Comparison of ENCODE assay signal across 23 cellular contexts in the genomic region with DNA sequence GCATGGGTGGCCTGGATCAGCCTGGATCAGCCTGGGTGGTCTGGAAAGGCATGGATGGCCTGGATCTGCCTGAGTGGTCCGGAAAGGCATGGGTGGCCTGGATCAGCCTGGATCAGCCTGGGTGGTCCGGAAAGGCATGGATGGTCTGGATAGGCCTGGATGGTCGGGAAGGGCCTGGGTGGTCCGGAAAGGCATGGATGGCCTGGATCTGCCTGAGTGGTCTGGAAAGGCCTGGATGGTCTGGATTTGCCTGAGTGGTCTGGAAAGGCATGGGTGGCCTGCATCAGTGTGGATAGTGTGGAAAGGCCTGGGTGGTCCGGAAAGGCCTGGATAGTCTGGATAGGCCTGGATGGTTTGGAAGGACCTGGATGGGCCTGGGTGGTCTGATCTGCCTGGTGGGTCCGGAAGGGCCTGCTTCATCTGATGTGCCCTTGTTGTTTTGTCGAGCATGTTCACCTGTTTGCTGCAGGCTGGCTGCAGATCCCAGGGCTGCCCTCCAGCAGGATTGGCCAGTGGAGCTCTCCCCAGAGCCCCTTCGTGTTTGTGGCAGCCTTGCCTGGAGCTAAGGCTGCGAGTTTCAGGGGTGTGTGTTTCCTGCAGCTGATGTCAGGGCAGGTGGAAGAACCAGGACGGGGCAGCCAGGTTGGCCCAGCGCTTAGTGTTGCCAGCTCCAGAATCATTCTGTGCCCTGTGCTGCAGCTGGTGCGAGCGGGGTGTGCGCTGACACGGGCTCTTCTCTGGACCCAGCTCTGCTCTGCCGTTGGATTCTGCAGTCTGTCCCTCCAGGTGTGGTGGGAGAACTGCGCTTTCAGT. TPM values are rescaled to one million over a fixed set of nuclear protein-coding genes. Genes with fewer than 3 reads are reported as not detected.
"Had no signal": no experiment of that assay in that cellular context is flagged by ENCODE, and none has a peak within 500 bp of the region (broad histone marks: within the 10 kb centered on the region; RNA-seq: fewer than 3 reads in every experiment).

No MANE protein-coding gene starts in this region.

- H3K27ac Mint-ChIP-seq: activated naive CD4-positive, alpha-beta T cell treated with anti-CD3 and anti-CD28 coated beads, Interleukin-2, amount 50 U/mL, for 24 hours; T-helper 1 cell treated with Interleukin-12 subunit alpha and Interleukin-12 subunit beta and Interleukin-4 antibody, amounts not matched to agents 30 μg/mL and 1 μg/mL, for 36 hours; WTC11 had no signal

- H3K4me1 ChIP-seq: adrenal gland, ascending aorta, gastroesophageal sphincter, upper lobe of right lung had no signal

- DNase-seq: activated CD4-positive, alpha-beta T cell treated with anti-CD3 and anti-CD28 coated beads, Interleukin-2, amount 50 U/mL, for 48 hours; activated gamma-delta T cell treated with Interleukin-2 at 50 U/mL for 16 hours; activated T-cell treated with anti-CD3 and anti-CD28 coated beads for 4 hours; adrenal gland; islet precursor cell; left colon; naive B cell; retina; stimulated activated CD4-positive, alpha-beta T cell treated with anti-CD3 and anti-CD28 coated beads, Interleukin-4, amount 100 ng/mL, for 24 hours; stimulated activated naive CD8-positive, alpha-beta T cell treated with anti-CD3 and anti-CD28 coated beads, Interleukin-15, Interleukin-2, amounts not matched to agents 100 U/mL and 50 U/mL, for 24 hours; T1000; upper lobe of right lung had no signal

- H3K27ac ChIP-seq: adrenal gland, ascending aorta, epithelial cell of prostate, gastroesophageal sphincter, upper lobe of right lung had no signal

- ATAC-seq: gastroesophageal sphincter; left colon; stimulated activated naive CD8-positive, alpha-beta T cell treated with anti-CD3 and anti-CD28 coated beads, Interleukin-15, Interleukin-2, amounts not matched to agents 100 U/mL and 50 U/mL, for 24 hours; upper lobe of right lung; WTC11 had no signal

- H3K27me3 Mint-ChIP-seq: activated naive CD4-positive, alpha-beta T cell treated with anti-CD3 and anti-CD28 coated beads, Interleukin-2, amount 50 U/mL, for 24 hours; central memory CD8-positive, alpha-beta T cell; naive B cell; progenitor cell of endocrine pancreas had no signal

- H3K36me3 Mint-ChIP-seq: activated naive CD4-positive, alpha-beta T cell treated with anti-CD3 and anti-CD28 coated beads, Interleukin-2, amount 50 U/mL, for 24 hours; naive B cell had no signal

- H3K4me3 Mint-ChIP-seq: activated naive CD4-positive, alpha-beta T cell treated with anti-CD3 and anti-CD28 coated beads, Interleukin-2, amount 50 U/mL, for 24 hours; central memory CD8-positive, alpha-beta T cell; naive B cell; T-helper 1 cell treated with Interleukin-12 subunit alpha and Interleukin-12 subunit beta and Interleukin-4 antibody, amounts not matched to agents 30 μg/mL and 1 μg/mL, for 36 hours; WTC11 had no signal

- H3K9me3 ChIP-seq: adrenal gland, ascending aorta, gastroesophageal sphincter, upper lobe of right lung had no signal

- H3K4me3 ChIP-seq: adrenal gland, ascending aorta, gastroesophageal sphincter, lung, upper lobe of right lung had no signal

- FAIRE-seq: colon had no signal

- H3K9me3 Mint-ChIP-seq: activated naive CD4-positive, alpha-beta T cell treated with anti-CD3 and anti-CD28 coated beads, Interleukin-2, amount 50 U/mL, for 24 hours; central memory CD8-positive, alpha-beta T cell; T-helper 1 cell treated with Interleukin-12 subunit alpha and Interleukin-12 subunit beta and Interleukin-4 antibody, amounts not matched to agents 30 μg/mL and 1 μg/mL, for 36 hours had no signal

RNA-seq across cellular contexts. Expression of a gene that starts 19.3 kb away (rescaled TPM):
- total RNA-seq: ascending aorta, mesenteric fat pad had no signal
